ENCODE assay signal across 11 cellular contexts in genomic region chr2:215796160-215796559, GRCh38.
DNase-seq lines count a peak whose midpoint lies in the region; ATAC-seq and TF ChIP-seq lines count a peak whose summit lies in the region.
"Had no signal": no experiment of that assay in that cellular context is flagged by ENCODE, and none has a peak within 500 bp of the region (broad histone marks: within the 10 kb centered on the region; RNA-seq: fewer than 3 reads in every experiment).

No MANE protein-coding gene starts in this region.

- POLR2A ChIA-PET in RWPE1 (lab: Yijun Ruan, JAX; ENCODE audit: low non-redundant PET) (no interaction called here), T-cell (lab: Charles Lee) (interaction anchor here in 1 of 2 donors (0.7 kb wide), 1 partner anchor 11 kb away, joined by 3 read pairs; no protein-coding TSS in a partner anchor)

- no peak overlapping the region for H3K4me3 ChIP-seq in BE2C (ENCODE audit: low read depth, low read length)
- no peak overlapping the region for H3K4me3 ChIP-seq in lower lobe of right lung

- H3K27me3 Mint-ChIP-seq in activated naive CD8-positive, alpha-beta T cell treated with anti-CD3 and anti-CD28 coated beads, Interleukin-2, amount 50 U/mL, for 24 hours, result peaks cover 3% of the 10 kb centered on the region
- peaks cover 0 to 2% of the 10 kb centered on the region in 2 donors for H3K27me3 Mint-ChIP-seq in T-cell

- TF ChIP-seq CTCF in BE2C (IDR thresholded peaks at IDR 0.05; ENCODE audit: low read depth, low read length), result no peak
- TF ChIP-seq CTCF in lower lobe of right lung (IDR thresholded peaks at IDR 0.05), result no peak
- no peak for TF ChIP-seq CTCF in RWPE1 (conservative IDR thresholded peaks at IDR 0.05; ENCODE audit: low read depth)

- no peaks in the 10 kb centered on the region for H3K27me3 ChIP-seq in BE2C
- no peaks in the 10 kb centered on the region for H3K27me3 ChIP-seq in lower lobe of right lung (ENCODE audit: low read depth)

- H3K36me3 ChIP-seq in BE2C, result no peaks in the 10 kb centered on the region
- H3K36me3 ChIP-seq in lower lobe of right lung, result no peaks in the 10 kb centered on the region

- H3K36me3 Mint-ChIP-seq in activated naive CD8-positive, alpha-beta T cell treated with anti-CD3 and anti-CD28 coated beads, Interleukin-2, amount 50 U/mL, for 24 hours (ENCODE audit: low read depth), result no peaks in the 10 kb centered on the region
- no peaks in the 10 kb centered on the region for H3K36me3 Mint-ChIP-seq in T-cell

- H3K9me3 ChIP-seq in BE2C, result no peaks in the 10 kb centered on the region
- H3K9me3 ChIP-seq in lower lobe of right lung, result no peaks in the 10 kb centered on the region

- CTCF ChIA-PET in RWPE1 (lab: Yijun Ruan, JAX), result no interaction called here
- CTCF ChIA-PET in T-cell (lab: Charles Lee), result no interaction called here

- intact Hi-C loops in lower lobe of right lung (cut with DNase I), result no loop called here

- peaks cover 25% of the 10 kb centered on the region for H3K4me1 Mint-ChIP-seq in activated naive CD8-positive, alpha-beta T cell treated with anti-CD3 and anti-CD28 coated beads, Interleukin-2, amount 50 U/mL, for 24 hours
- peaks cover 0 to 10% (median 4%) of the 10 kb centered on the region in 3 donors for H3K4me1 Mint-ChIP-seq in T-cell
- H3K4me1 Mint-ChIP-seq: activated B cell treated with CpG ODN at 0.5 μM for 24 hours had no signal

- H3K4me3 Mint-ChIP-seq in activated naive CD8-positive, alpha-beta T cell treated with anti-CD3 and anti-CD28 coated beads, Interleukin-2, amount 50 U/mL, for 24 hours, result no peak overlapping the region
- H3K4me3 Mint-ChIP-seq in T-cell, result no peak overlapping the region
- H3K4me3 Mint-ChIP-seq: activated B cell treated with CpG ODN at 0.5 μM for 24 hours, H9 had no signal

- peak; percentile 55 for DNase-seq in BE2C
- DNase-seq in HS-5 (ENCODE audit: low read depth), result peak; percentile 51
- no peak for DNase-seq in activated naive CD8-positive, alpha-beta T cell treated with anti-CD3 and anti-CD28 coated beads, Interleukin-2, amount 50 U/mL, for 24 hours
- DNase-seq in lower lobe of right lung, result no peak
- DNase-seq in RWPE1 (ENCODE audit: low spot score), result no peak
- DNase-seq in midbrain (lab: John Stamatoyannopoulos, UW), result no peak
- no peak for DNase-seq in T-cell
- DNase-seq: activated B cell treated with CpG ODN at 0.5 μM for 24 hours, H9, NCI-H1048 had no signal

- H3K4me1 ChIP-seq in BE2C (peaks cover 15% of the 10 kb centered on the region), lower lobe of right lung (peaks cover 29% of the 10 kb centered on the region)

- ATAC-seq in activated naive CD8-positive, alpha-beta T cell treated with anti-CD3 and anti-CD28 coated beads, Interleukin-2, amount 50 U/mL, for 24 hours, result peak; percentile 70
- peak; percentile 13 to 34 for ATAC-seq in lower lobe of right lung
- ATAC-seq in GM21619 (IDR thresholded peaks at IDR 0.05; ENCODE audit: unreplicated experiment), result no peak
- ATAC-seq in T-cell (replicated peaks in 1 of 4), result no peak

- peak overlapping the region; percentile 71 for H3K27ac Mint-ChIP-seq in activated naive CD8-positive, alpha-beta T cell treated with anti-CD3 and anti-CD28 coated beads, Interleukin-2, amount 50 U/mL, for 24 hours
- no peak overlapping the region for H3K27ac Mint-ChIP-seq in T-cell
- H3K27ac Mint-ChIP-seq: activated B cell treated with CpG ODN at 0.5 μM for 24 hours had no signal

- H3K27ac ChIP-seq in lower lobe of right lung (no peak overlapping the region), RWPE1 (no peak overlapping the region)

- H3K9me3 Mint-ChIP-seq in activated naive CD8-positive, alpha-beta T cell treated with anti-CD3 and anti-CD28 coated beads, Interleukin-2, amount 50 U/mL, for 24 hours, result no peaks in the 10 kb centered on the region
- H3K9me3 Mint-ChIP-seq in T-cell, result no peaks in the 10 kb centered on the region
- H3K9me3 Mint-ChIP-seq: activated B cell treated with CpG ODN at 0.5 μM for 24 hours, H9 had no signal

Comparison
In these comparisons a context has a peak if more than half of its experiments do, and no peak if none do; other contexts are left out.
1. DNase-seq: peak in BE2C (single experiment) and HS-5 (single experiment); none in activated naive CD8-positive, alpha-beta T cell treated with anti-CD3 and anti-CD28 coated beads, Interleukin-2, amount 50 U/mL, for 24 hours (single experiment), lower lobe of right lung (single experiment), RWPE1 (single experiment), midbrain (single experiment) and T-cell (0 of 34).
2. ATAC-seq: peak in activated naive CD8-positive, alpha-beta T cell treated with anti-CD3 and anti-CD28 coated beads, Interleukin-2, amount 50 U/mL, for 24 hours (single experiment) and lower lobe of right lung (2 of 2); none in GM21619 (single experiment) and T-cell (0 of 4).